Comparison of ENCODE assay signal across 8 cellular contexts in the genomic region with DNA sequence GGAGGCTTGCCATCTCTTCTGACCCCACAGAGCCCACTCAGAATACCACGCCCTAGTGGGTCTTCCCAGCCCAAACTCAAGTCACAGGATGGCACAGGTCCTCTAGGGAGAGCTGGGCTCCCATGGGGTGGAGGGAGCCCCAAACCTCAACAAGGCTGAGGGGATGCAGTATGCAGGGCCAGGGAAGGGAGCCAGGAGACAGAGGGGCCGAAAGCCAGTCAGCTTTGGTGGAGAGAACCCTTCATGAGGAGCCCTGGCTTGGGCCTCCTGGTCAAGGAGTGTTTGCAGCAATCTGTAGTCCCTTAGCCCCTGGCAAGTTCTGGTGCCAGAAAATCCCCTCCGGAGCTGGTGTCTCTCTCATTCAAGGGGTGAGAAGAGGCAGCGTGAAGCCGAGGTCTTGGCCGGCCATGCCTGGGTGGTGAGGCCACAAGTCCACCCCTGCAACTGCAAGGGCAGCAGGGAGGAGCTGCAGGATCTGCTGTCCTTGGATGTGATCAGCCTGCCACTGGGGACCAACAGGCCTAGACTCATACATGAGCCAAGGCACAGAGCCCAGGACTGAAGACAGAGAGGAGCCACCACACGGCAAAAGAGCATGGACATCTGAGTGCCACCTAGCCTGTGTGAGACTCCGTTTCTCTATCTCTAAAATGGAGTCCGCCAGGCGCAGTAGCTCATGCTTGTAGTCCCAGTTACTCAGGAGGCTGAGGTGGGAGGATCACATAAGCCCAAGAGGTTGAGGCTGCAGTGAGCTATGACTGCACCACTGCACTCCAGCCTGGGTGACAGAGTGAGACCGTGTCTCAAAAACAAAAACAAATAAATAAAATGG. TPM values are rescaled to one million over a fixed set of nuclear protein-coding genes. Genes with fewer than 3 reads are reported as not detected.
DNase-seq lines count a peak whose midpoint lies in the region; ATAC-seq and TF ChIP-seq lines count a peak whose summit lies in the region.

No MANE protein-coding gene starts in this region.

- TF ChIP-seq CTCF in brain (conservative IDR thresholded peaks at IDR 0.05) (no peak), right lobe of liver (IDR thresholded peaks at IDR 0.05) (no peak), tibial nerve (IDR thresholded peaks at IDR 0.05) (no peak)

- no peaks in the 10 kb centered on the region for H3K9me3 Mint-ChIP-seq in activated CD4-positive, alpha-beta T cell treated with anti-CD3 and anti-CD28 coated beads, Interleukin-2, amount 10 ng/mL, durations not matched to agents 24 days and 14 days
- peaks cover 0 to 12% (median 4%) of the 10 kb centered on the region in 5 experiments for H3K9me3 Mint-ChIP-seq in brain

- H3K27ac Mint-ChIP-seq in activated CD4-positive, alpha-beta T cell treated with anti-CD3 and anti-CD28 coated beads, Interleukin-2, amount 10 ng/mL, durations not matched to agents 24 days and 14 days, result peak overlapping the region; percentile 66
- peak overlapping the region in 3 of 5 experiments; percentile 44 to 56 (median 53) for H3K27ac Mint-ChIP-seq in brain

- H3K27me3 Mint-ChIP-seq in activated CD4-positive, alpha-beta T cell treated with anti-CD3 and anti-CD28 coated beads, Interleukin-2, amount 10 ng/mL, durations not matched to agents 24 days and 14 days, result no peaks in the 10 kb centered on the region
- H3K27me3 Mint-ChIP-seq in brain, result no peaks in the 10 kb centered on the region

- peaks cover 0 to 26% (median 0%) of the 10 kb centered on the region in 4 donors for H3K4me1 ChIP-seq in right lobe of liver
- H3K4me1 ChIP-seq in tibial nerve, result peaks cover 0 to 50% (median 22%) of the 10 kb centered on the region in 4 donors

- H3K4me1 Mint-ChIP-seq in activated CD4-positive, alpha-beta T cell treated with anti-CD3 and anti-CD28 coated beads, Interleukin-2, amount 10 ng/mL, durations not matched to agents 24 days and 14 days, result peaks cover 22% of the 10 kb centered on the region
- H3K4me1 Mint-ChIP-seq in brain, result peaks cover 19% of the 10 kb centered on the region

- TF ChIP-seq POLR2A in right lobe of liver (IDR thresholded peaks at IDR 0.05) (peak; percentile 5), tibial nerve (IDR thresholded peaks at IDR 0.05) (no peak)

- TF ChIP-seq EP300 in tibial nerve (IDR thresholded peaks at IDR 0.05), result peak in 1 of 2 donors; percentile 3

- H3K27ac ChIP-seq in right lobe of liver (peak overlapping the region; percentile 36 to 68 (median 54)), tibial nerve (peak overlapping the region in 2 of 4 donors; percentile 74 to 79)

- ATAC-seq in right lobe of liver, result peak; percentile 1 to 9 (median 1)

- intact Hi-C loops in activated CD4-positive, alpha-beta T cell treated with anti-CD3 and anti-CD28 coated beads, Interleukin-2, amount 10 ng/mL, durations not matched to agents 24 days and 14 days (cut with micrococcal nuclease), result no loop called here
- intact Hi-C loops in right lobe of liver (cut with DNase I), result no loop called here

- H3K4me3 ChIP-seq in right lobe of liver (peak overlapping the region in 1 of 3 donors; percentile 13), tibial nerve (no peak overlapping the region)

- WGBS in right lobe of liver (ENCODE audit: insufficient coverage, low coverage, low lambda C conversion rate, missing lambda C conversion rate), result 62% methylated on average over 6 of the region's 11 CpGs
- 73 to 82% methylated on average over 7 to 11 of the region's 11 CpGs for WGBS in tibial nerve, 2 donors

- H3K27me3 ChIP-seq in right lobe of liver (no peaks in the 10 kb centered on the region), tibial nerve (no peaks in the 10 kb centered on the region)

- H3K4me3 Mint-ChIP-seq in activated CD4-positive, alpha-beta T cell treated with anti-CD3 and anti-CD28 coated beads, Interleukin-2, amount 10 ng/mL, durations not matched to agents 24 days and 14 days, result no peak overlapping the region
- no peak overlapping the region for H3K4me3 Mint-ChIP-seq in brain

- H3K9me3 ChIP-seq in right lobe of liver (no peaks in the 10 kb centered on the region), tibial nerve (no peaks in the 10 kb centered on the region)

- H3K36me3 ChIP-seq in right lobe of liver (peaks cover 0 to 7% (median 3%) of the 10 kb centered on the region in 4 donors), tibial nerve (peaks cover 0 to 72% (median 5%) of the 10 kb centered on the region in 3 donors)

- peaks cover 14% of the 10 kb centered on the region for H3K36me3 Mint-ChIP-seq in activated CD4-positive, alpha-beta T cell treated with anti-CD3 and anti-CD28 coated beads, Interleukin-2, amount 10 ng/mL, durations not matched to agents 24 days and 14 days (ENCODE audit: low read depth)
- peaks cover 27% of the 10 kb centered on the region for H3K36me3 Mint-ChIP-seq in brain

- peak; percentile 73 for DNase-seq in activated CD4-positive, alpha-beta T cell treated with anti-CD3 and anti-CD28 coated beads, Interleukin-2, amount 10 ng/mL, durations not matched to agents 24 days and 14 days
- DNase-seq in activated CD4-positive, alpha-beta T cell treated with anti-CD3 and anti-CD28 coated beads for 48 hours, result no peak
- DNase-seq in right lobe of liver (peak; percentile 45 to 78 (median 67)), tibial nerve (ENCODE audit: low spot score in 2 of 2) (peak; percentile 36 to 55), NCI-H1436 treated with DMSO at 0.1 percent for 48 hours (lab: John Stamatoyannopoulos, UW) (no peak), D341Med (ENCODE audit: low spot score) (no peak), superior temporal gyrus (ENCODE audit: extremely low spot score) (no peak)

RNA-seq across cellular contexts. Expression of a gene that starts 24.1 kb away (rescaled TPM):
- total RNA-seq in activated CD4-positive, alpha-beta T cell treated with anti-CD3 and anti-CD28 coated beads, Interleukin-2, amount 10 ng/mL, durations not matched to agents 24 days and 14 days, result 410 and 411 TPM in 2 replicates
- polyA plus RNA-seq in brain (ENCODE audit: insufficient read depth, low read depth, low replicate concordance), result 3.8 TPM
- total RNA-seq in right lobe of liver, result 1,000 to 10,000 TPM in 2 of 6 experiments, 100 to 1,000 TPM in 4; 202 to 1,225 (median 767) TPM
- total RNA-seq in tibial nerve, result 100 to 1,000 TPM; 427 to 571 (median 461) TPM

RNA-seq across cellular contexts. Expression of a gene that starts 52.2 kb away (rescaled TPM):
- total RNA-seq in activated CD4-positive, alpha-beta T cell treated with anti-CD3 and anti-CD28 coated beads, Interleukin-2, amount 10 ng/mL, durations not matched to agents 24 days and 14 days, result 5,198 and 5,435 TPM in 2 replicates
- polyA plus RNA-seq in brain (ENCODE audit: insufficient read depth, low read depth, low replicate concordance), result 7.1 TPM
- total RNA-seq in right lobe of liver (1,000 to 10,000 TPM; 2,716 to 5,163 (median 3,933) TPM), tibial nerve (over 10,000 TPM; 20,649 to 23,532 (median 22,230) TPM)

Comparison
In these comparisons a context has a peak if more than half of its experiments do, and no peak if none do; other contexts are left out.
1. DNase-seq: peak in activated CD4-positive, alpha-beta T cell treated with anti-CD3 and anti-CD28 coated beads, Interleukin-2, amount 10 ng/mL, durations not matched to agents 24 days and 14 days (single experiment), right lobe of liver (3 of 3) and tibial nerve (2 of 2); none in activated CD4-positive, alpha-beta T cell treated with anti-CD3 and anti-CD28 coated beads for 48 hours (single experiment), NCI-H1436 treated with DMSO at 0.1 percent for 48 hours (single experiment), D341Med (single experiment) and superior temporal gyrus (single experiment).